ENCODE assay signal across 2 cellular contexts in the genomic region with DNA sequence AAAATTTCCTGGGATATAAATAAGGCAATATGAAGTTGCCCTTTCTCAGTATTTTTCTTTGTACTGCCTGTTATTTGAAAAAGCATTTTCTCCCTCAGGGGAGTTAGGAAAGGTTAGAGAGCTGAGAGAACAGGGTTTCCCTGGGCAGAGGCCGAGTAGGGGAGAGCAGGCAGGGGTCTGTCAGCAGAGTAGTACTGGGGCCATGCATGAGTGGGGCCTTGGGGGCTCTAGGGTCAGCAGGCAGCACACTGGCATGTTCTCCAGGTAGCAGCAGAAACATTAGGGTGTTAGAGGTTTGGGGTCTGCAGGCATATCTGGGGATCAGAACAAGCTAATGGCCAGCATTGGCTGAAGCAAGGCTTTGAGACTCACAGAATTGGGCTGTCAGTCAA.
TF ChIP-seq lines count a peak whose summit lies in the region.

No MANE protein-coding gene starts in this region.

TF ChIP-seq in GM23338, 12 proteins besides CTCF, POLR2A, EP300 and RAD21 (continues in another document):
- TF ChIP-seq JUNB (IDR thresholded peaks at IDR 0.05; ENCODE audit: unreplicated experiment) (no peak), POLR2AphosphoS5 (IDR thresholded peaks at IDR 0.05; ENCODE audit: low read depth) (no peak), ZNF114 (CRISPR knock-in tag; IDR thresholded peaks at IDR 0.05) (no peak), ZNF331 (CRISPR knock-in tag; IDR thresholded peaks at IDR 0.05; ENCODE audit: low read depth) (no peak), EZH2phosphoT487 (IDR thresholded peaks at IDR 0.05; ENCODE audit: unreplicated experiment) (no peak), CREB1 (CRISPR knock-in tag; IDR thresholded peaks at IDR 0.05; ENCODE audit: low read depth) (no peak), STAT1 (IDR thresholded peaks at IDR 0.05; ENCODE audit: unreplicated experiment) (no peak), NANOG (IDR thresholded peaks at IDR 0.05; ENCODE audit: borderline replicate concordance) (no peak)
- TF ChIP-seq, protein P1, sequence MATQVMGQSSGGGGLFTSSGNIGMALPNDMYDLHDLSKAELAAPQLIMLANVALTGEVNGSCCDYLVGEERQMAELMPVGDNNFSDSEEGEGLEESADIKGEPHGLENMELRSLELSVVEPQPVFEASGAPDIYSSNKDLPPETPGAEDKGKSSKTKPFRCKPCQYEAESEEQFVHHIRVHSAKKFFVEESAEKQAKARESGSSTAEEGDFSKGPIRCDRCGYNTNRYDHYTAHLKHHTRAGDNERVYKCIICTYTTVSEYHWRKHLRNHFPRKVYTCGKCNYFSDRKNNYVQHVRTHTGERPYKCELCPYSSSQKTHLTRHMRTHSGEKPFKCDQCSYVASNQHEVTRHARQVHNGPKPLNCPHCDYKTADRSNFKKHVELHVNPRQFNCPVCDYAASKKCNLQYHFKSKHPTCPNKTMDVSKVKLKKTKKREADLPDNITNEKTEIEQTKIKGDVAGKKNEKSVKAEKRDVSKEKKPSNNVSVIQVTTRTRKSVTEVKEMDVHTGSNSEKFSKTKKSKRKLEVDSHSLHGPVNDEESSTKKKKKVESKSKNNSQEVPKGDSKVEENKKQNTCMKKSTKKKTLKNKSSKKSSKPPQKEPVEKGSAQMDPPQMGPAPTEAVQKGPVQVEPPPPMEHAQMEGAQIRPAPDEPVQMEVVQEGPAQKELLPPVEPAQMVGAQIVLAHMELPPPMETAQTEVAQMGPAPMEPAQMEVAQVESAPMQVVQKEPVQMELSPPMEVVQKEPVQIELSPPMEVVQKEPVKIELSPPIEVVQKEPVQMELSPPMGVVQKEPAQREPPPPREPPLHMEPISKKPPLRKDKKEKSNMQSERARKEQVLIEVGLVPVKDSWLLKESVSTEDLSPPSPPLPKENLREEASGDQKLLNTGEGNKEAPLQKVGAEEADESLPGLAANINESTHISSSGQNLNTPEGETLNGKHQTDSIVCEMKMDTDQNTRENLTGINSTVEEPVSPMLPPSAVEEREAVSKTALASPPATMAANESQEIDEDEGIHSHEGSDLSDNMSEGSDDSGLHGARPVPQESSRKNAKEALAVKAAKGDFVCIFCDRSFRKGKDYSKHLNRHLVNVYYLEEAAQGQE (IDR thresholded peaks at IDR 0.05; ENCODE audit: unreplicated experiment) = no peak
- TF ChIP-seq, protein P2, sequence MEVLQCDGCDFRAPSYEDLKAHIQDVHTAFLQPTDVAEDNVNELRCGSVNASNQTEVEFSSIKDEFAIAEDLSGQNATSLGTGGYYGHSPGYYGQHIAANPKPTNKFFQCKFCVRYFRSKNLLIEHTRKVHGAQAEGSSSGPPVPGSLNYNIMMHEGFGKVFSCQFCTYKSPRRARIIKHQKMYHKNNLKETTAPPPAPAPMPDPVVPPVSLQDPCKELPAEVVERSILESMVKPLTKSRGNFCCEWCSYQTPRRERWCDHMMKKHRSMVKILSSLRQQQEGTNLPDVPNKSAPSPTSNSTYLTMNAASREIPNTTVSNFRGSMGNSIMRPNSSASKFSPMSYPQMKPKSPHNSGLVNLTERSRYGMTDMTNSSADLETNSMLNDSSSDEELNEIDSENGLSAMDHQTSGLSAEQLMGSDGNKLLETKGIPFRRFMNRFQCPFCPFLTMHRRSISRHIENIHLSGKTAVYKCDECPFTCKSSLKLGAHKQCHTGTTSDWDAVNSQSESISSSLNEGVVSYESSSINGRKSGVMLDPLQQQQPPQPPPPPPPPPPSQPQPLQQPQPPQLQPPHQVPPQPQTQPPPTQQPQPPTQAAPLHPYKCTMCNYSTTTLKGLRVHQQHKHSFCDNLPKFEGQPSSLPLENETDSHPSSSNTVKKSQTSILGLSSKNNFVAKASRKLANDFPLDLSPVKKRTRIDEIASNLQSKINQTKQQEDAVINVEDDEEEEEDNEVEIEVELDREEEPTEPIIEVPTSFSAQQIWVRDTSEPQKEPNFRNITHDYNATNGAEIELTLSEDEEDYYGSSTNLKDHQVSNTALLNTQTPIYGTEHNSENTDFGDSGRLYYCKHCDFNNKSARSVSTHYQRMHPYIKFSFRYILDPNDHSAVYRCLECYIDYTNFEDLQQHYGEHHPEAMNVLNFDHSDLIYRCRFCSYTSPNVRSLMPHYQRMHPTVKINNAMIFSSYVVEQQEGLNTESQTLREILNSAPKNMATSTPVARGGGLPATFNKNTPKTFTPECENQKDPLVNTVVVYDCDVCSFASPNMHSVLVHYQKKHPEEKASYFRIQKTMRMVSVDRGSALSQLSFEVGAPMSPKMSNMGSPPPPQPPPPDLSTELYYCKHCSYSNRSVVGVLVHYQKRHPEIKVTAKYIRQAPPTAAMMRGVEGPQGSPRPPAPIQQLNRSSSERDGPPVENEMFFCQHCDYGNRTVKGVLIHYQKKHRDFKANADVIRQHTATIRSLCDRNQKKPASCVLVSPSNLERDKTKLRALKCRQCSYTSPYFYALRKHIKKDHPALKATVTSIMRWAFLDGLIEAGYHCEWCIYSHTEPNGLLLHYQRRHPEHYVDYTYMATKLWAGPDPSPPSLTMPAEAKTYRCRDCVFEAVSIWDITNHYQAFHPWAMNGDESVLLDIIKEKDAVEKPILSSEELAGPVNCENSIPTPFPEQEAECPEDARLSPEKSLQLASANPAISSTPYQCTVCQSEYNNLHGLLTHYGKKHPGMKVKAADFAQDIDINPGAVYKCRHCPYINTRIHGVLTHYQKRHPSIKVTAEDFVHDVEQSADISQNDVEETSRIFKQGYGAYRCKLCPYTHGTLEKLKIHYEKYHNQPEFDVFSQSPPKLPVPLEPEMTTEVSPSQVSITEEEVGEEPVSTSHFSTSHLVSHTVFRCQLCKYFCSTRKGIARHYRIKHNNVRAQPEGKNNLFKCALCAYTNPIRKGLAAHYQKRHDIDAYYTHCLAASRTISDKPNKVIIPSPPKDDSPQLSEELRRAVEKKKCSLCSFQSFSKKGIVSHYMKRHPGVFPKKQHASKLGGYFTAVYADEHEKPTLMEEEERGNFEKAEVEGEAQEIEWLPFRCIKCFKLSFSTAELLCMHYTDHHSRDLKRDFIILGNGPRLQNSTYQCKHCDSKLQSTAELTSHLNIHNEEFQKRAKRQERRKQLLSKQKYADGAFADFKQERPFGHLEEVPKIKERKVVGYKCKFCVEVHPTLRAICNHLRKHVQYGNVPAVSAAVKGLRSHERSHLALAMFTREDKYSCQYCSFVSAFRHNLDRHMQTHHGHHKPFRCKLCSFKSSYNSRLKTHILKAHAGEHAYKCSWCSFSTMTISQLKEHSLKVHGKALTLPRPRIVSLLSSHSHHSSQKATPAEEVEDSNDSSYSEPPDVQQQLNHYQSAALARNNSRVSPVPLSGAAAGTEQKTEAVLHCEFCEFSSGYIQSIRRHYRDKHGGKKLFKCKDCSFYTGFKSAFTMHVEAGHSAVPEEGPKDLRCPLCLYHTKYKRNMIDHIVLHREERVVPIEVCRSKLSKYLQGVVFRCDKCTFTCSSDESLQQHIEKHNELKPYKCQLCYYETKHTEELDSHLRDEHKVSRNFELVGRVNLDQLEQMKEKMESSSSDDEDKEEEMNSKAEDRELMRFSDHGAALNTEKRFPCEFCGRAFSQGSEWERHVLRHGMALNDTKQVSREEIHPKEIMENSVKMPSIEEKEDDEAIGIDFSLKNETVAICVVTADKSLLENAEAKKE (CRISPR knock-in tag; IDR thresholded peaks at IDR 0.05) = no peak

TF ChIP-seq in K562, 482 proteins besides CTCF, POLR2A, EP300 and RAD21:
- TF ChIP-seq, protein P3, sequence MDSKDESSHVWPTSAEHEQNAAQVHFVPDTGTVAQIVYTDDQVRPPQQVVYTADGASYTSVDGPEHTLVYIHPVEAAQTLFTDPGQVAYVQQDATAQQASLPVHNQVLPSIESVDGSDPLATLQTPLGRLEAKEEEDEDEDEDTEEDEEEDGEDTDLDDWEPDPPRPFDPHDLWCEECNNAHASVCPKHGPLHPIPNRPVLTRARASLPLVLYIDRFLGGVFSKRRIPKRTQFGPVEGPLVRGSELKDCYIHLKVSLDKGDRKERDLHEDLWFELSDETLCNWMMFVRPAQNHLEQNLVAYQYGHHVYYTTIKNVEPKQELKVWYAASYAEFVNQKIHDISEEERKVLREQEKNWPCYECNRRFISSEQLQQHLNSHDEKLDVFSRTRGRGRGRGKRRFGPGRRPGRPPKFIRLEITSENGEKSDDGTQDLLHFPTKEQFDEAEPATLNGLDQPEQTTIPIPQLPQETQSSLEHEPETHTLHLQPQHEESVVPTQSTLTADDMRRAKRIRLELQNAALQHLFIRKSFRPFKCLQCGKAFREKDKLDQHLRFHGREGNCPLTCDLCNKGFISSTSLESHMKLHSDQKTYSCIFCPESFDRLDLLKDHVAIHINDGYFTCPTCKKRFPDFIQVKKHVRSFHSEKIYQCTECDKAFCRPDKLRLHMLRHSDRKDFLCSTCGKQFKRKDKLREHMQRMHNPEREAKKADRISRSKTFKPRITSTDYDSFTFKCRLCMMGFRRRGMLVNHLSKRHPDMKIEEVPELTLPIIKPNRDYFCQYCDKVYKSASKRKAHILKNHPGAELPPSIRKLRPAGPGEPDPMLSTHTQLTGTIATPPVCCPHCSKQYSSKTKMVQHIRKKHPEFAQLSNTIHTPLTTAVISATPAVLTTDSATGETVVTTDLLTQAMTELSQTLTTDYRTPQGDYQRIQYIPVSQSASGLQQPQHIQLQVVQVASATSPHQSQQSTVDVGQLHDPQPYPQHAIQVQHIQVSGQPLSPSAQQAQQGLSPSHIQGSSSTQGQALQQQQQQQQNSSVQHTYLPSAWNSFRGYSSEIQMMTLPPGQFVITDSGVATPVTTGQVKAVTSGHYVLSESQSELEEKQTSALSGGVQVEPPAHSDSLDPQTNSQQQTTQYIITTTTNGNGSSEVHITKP (IDR thresholded peaks at IDR 0.05; ENCODE audit: partially characterized antibody) = no peak
- no peak for TF ChIP-seq ZNF445 (CRISPR knock-in tag; IDR thresholded peaks at IDR 0.05; ENCODE audit: low read depth)
- TF ChIP-seq ZNF766 (CRISPR knock-in tag; conservative IDR thresholded peaks at IDR 0.05) = no peak
- TF ChIP-seq ZNF764 (CRISPR knock-in tag; IDR thresholded peaks at IDR 0.05; ENCODE audit: low read depth) = 0 out of 2 replicates have a peak, but pooled peaks have one; percentile 38
- TF ChIP-seq, protein P4, sequence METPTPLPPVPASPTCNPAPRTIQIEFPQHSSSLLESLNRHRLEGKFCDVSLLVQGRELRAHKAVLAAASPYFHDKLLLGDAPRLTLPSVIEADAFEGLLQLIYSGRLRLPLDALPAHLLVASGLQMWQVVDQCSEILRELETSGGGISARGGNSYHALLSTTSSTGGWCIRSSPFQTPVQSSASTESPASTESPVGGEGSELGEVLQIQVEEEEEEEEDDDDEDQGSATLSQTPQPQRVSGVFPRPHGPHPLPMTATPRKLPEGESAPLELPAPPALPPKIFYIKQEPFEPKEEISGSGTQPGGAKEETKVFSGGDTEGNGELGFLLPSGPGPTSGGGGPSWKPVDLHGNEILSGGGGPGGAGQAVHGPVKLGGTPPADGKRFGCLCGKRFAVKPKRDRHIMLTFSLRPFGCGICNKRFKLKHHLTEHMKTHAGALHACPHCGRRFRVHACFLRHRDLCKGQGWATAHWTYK (CRISPR knock-in tag; IDR thresholded peaks at IDR 0.05) = 0 out of 2 replicates have a peak, but pooled peaks have one; percentile 51
- TF ChIP-seq STAG1 (CRISPR knock-in tag; IDR thresholded peaks at IDR 0.05; ENCODE audit: borderline replicate concordance) = no peak
- TF ChIP-seq, protein P5, sequence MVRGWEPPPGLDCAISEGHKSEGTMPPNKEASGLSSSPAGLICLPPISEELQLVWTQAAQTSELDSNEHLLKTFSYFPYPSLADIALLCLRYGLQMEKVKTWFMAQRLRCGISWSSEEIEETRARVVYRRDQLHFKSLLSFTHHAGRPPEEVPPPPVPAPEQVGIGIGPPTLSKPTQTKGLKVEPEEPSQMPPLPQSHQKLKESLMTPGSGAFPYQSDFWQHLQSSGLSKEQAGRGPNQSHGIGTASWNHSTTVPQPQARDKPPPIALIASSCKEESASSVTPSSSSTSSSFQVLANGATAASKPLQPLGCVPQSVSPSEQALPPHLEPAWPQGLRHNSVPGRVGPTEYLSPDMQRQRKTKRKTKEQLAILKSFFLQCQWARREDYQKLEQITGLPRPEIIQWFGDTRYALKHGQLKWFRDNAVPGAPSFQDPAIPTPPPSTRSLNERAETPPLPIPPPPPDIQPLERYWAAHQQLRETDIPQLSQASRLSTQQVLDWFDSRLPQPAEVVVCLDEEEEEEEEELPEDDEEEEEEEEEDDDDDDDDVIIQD (CRISPR knock-in tag; IDR thresholded peaks at IDR 0.05) = no peak
- TF ChIP-seq, protein P6, sequence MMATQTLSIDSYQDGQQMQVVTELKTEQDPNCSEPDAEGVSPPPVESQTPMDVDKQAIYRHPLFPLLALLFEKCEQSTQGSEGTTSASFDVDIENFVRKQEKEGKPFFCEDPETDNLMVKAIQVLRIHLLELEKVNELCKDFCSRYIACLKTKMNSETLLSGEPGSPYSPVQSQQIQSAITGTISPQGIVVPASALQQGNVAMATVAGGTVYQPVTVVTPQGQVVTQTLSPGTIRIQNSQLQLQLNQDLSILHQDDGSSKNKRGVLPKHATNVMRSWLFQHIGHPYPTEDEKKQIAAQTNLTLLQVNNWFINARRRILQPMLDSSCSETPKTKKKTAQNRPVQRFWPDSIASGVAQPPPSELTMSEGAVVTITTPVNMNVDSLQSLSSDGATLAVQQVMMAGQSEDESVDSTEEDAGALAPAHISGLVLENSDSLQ (IDR thresholded peaks at IDR 0.05) = peak; percentile 65; the same call in 1 of the 2 replicates
- TF ChIP-seq RBM22 (IDR thresholded peaks at IDR 0.05; ENCODE audit: low read depth, low read length, poor library complexity, severe bottlenecking) = peak; percentile 29
- TF ChIP-seq, protein P7, sequence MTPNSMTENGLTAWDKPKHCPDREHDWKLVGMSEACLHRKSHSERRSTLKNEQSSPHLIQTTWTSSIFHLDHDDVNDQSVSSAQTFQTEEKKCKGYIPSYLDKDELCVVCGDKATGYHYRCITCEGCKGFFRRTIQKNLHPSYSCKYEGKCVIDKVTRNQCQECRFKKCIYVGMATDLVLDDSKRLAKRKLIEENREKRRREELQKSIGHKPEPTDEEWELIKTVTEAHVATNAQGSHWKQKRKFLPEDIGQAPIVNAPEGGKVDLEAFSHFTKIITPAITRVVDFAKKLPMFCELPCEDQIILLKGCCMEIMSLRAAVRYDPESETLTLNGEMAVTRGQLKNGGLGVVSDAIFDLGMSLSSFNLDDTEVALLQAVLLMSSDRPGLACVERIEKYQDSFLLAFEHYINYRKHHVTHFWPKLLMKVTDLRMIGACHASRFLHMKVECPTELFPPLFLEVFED (CRISPR knock-in tag; conservative IDR thresholded peaks at IDR 0.05) = 0 out of 2 replicates have a peak, but pooled peaks have one; percentile 61
